In the genomic region with DNA sequence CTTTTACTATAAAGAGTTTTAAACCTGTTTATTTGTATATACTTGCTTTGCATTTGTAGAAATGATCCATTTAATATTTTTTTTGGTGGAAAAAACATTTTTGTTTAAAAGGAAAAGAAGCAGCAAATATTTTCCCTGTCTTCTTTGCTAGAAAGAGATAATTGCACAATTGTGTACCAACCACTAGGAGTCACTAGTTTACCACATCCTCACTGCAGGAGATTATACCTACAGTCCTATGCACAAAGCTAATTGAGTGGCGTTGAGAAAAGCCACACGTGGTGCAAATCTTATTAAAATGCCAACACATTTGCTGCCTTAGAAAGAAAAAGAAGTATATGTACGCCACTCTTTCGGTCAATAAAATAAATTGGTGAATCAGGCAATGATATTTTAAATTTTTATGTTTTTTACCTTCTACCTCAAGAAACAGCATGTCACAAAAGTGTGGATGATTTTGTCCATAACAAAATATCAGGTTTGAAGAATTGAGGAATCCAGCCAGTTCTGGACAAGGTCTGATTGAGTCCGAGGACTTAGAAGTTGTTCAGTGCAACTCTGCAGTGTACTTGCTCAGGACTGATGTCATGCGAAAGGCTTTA, we compare ENCODE assay signal across 8 cellular contexts.
DNase-seq lines count a peak whose midpoint lies in the region; ATAC-seq, FAIRE-seq and TF ChIP-seq lines count a peak whose summit lies in the region.

No MANE protein-coding gene starts in this region.

- H3K36me3 Mint-ChIP-seq in activated T-cell treated with anti-CD3 and anti-CD28 coated beads, Interleukin-2, amount 50 U/mL, for 24 hours (ENCODE audit: low read depth) = no peaks in the 10 kb centered on the region

- no peak overlapping the region for H3K4me3 Mint-ChIP-seq in activated T-cell treated with anti-CD3 and anti-CD28 coated beads, Interleukin-2, amount 50 U/mL, for 24 hours

- no peak for TF ChIP-seq EP300 in gastroesophageal sphincter (IDR thresholded peaks at IDR 0.05)

- DNase-seq in HL-60 (ENCODE audit: low read depth in 1 of 2, low spot score in 1 of 2) (peak; percentile 4 to 32), RPMI8226 (peak; percentile 3), thyroid gland (no peak)
- DNase-seq in activated T-cell treated with anti-CD3 and anti-CD28 coated beads, Interleukin-2, amount 50 U/mL, for 24 hours = no peak

- H3K27ac ChIP-seq in HL-60 (replicated peaks) (no peak overlapping the region), gastroesophageal sphincter (no peak overlapping the region), thyroid gland (no peak overlapping the region)

- peaks cover 4% of the 10 kb centered on the region for H3K9me3 Mint-ChIP-seq in activated T-cell treated with anti-CD3 and anti-CD28 coated beads, Interleukin-2, amount 50 U/mL, for 24 hours

- no peaks in the 10 kb centered on the region for H3K27me3 ChIP-seq in HL-60 (ENCODE audit: insufficient read depth, poor library complexity, severe bottlenecking)
- no peaks in the 10 kb centered on the region for H3K27me3 ChIP-seq in gastroesophageal sphincter
- no peaks in the 10 kb centered on the region for H3K27me3 ChIP-seq in thyroid gland

- H3K36me3 ChIP-seq in gastroesophageal sphincter (no peaks in the 10 kb centered on the region), thyroid gland (no peaks in the 10 kb centered on the region)

- TF ChIP-seq POLR2A in gastroesophageal sphincter (IDR thresholded peaks at IDR 0.05) (no peak), thyroid gland (IDR thresholded peaks at IDR 0.05) (no peak)

- H3K4me1 ChIP-seq in gastroesophageal sphincter (no peaks in the 10 kb centered on the region), thyroid gland (no peaks in the 10 kb centered on the region)

- FAIRE-seq in G401.6 (lab: Jason Lieb, UNC) = peak; percentile 41

- intact Hi-C loops in thyroid gland (cut with DNase I) = no loop called here

- H3K9me3 ChIP-seq in gastroesophageal sphincter = peaks cover 0 to 7% (median 0%) of the 10 kb centered on the region in 3 donors
- H3K9me3 ChIP-seq in thyroid gland = no peaks in the 10 kb centered on the region

- TF ChIP-seq CTCF in HL-60 (IDR thresholded peaks at IDR 0.05; ENCODE audit: insufficient read depth, low read length) (peak; percentile 80), gastroesophageal sphincter (IDR thresholded peaks at IDR 0.05) (peak; percentile 4 to 40 (median 20)), thyroid gland (IDR thresholded peaks at IDR 0.05) (peak; percentile 19 to 71 (median 44))

- no peak overlapping the region for H3K4me3 ChIP-seq in HL-60 (replicated peaks; ENCODE audit: insufficient read depth, low read length)
- H3K4me3 ChIP-seq in gastroesophageal sphincter = no peak overlapping the region
- no peak overlapping the region for H3K4me3 ChIP-seq in thyroid gland (replicated peaks in 1 of 3)

- 32 to 35% methylated on average over 6 of the region's 6 CpGs for WGBS in gastroesophageal sphincter (ENCODE audit: low coverage in 1 of 2), 2 donors
- WGBS in thyroid gland, 2 donors = 38 to 39% methylated on average over 6 of the region's 6 CpGs

- ATAC-seq in GM19467 (IDR thresholded peaks at IDR 0.05; ENCODE audit: unreplicated experiment) (peak; percentile 86), gastroesophageal sphincter (no peak), HG02840 (IDR thresholded peaks at IDR 0.05; ENCODE audit: low FRiP score, unreplicated experiment) (no peak)

- no peaks in the 10 kb centered on the region for H3K27me3 Mint-ChIP-seq in activated T-cell treated with anti-CD3 and anti-CD28 coated beads, Interleukin-2, amount 50 U/mL, for 24 hours

- H3K27ac Mint-ChIP-seq in activated T-cell treated with anti-CD3 and anti-CD28 coated beads, Interleukin-2, amount 50 U/mL, for 24 hours = no peak overlapping the region

- no peaks in the 10 kb centered on the region for H3K4me1 Mint-ChIP-seq in activated T-cell treated with anti-CD3 and anti-CD28 coated beads, Interleukin-2, amount 50 U/mL, for 24 hours (ENCODE audit: low read depth)

Comparison
In these comparisons a context has a peak if more than half of its experiments do, and no peak if none do; other contexts are left out.
1. DNase-seq: peak in HL-60 (2 of 2) and RPMI8226 (single experiment); none in thyroid gland (0 of 2) and activated T-cell treated with anti-CD3 and anti-CD28 coated beads, Interleukin-2, amount 50 U/mL, for 24 hours (single experiment).
2. CTCF ChIP-seq: peak in every context shown above with its lines; median percentile 80 in HL-60; 44 in thyroid gland; 20 in gastroesophageal sphincter.